ENCODE assay signal across 22 cellular contexts in the genomic region with DNA sequence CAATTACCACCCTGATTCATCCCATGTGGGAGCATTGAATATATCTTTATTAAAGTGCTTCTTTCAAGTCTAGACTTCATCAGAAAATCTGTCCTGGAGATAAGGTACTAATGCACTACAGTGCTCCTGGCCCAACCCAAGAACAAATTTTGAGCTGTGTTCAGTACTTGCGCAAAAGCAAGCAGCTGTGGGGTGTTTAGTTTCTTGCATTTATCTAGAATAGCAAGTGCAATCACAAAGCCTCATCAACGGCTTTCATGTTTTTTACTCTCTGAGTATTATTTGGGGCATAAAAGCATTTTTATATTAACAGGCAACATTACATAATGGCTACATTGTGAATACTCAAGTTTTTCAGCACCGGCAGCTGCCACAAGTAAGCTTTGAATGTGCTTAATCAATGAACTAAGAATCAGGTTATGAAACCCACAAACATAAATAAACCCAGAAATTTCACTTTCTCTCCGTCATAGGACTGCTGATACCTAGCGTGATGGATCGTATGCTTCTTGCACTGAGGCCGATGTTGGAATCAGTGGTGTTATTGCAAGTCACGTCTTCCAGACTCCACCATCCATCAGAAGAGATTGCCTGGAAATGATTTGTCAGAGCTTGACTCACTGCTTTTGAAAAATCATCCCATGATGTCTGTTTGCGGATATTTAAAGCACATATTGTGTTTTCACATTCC.
DNase-seq lines count a peak whose midpoint lies in the region; ATAC-seq and TF ChIP-seq lines count a peak whose summit lies in the region.
"Had no signal": no experiment of that assay in that cellular context is flagged by ENCODE, and none has a peak within 500 bp of the region (broad histone marks: within the 10 kb centered on the region; RNA-seq: fewer than 3 reads in every experiment).

No MANE protein-coding gene starts in this region.

- H3K4me3 ChIP-seq in AG10803 (ENCODE audit: low read length) (no peak overlapping the region), dorsolateral prefrontal cortex (peak overlapping the region in 18 of 59 donors; percentile 6 to 38 (median 18))
- H3K4me3 ChIP-seq: coronary artery, mucosa of descending colon, Peyer's patch, thoracic aorta had no signal

- H3K36me3 Mint-ChIP-seq in activated T-cell treated with anti-CD3 and anti-CD28 coated beads, Interleukin-2, amount 50 U/mL, for 4 hours (ENCODE audit: insufficient read depth) = no peaks in the 10 kb centered on the region
- H3K36me3 Mint-ChIP-seq: activated naive CD8-positive, alpha-beta T cell treated with anti-CD3 and anti-CD28 coated beads for 36 hours; CD4-positive, alpha-beta memory T cell had no signal

- no peaks in the 10 kb centered on the region for H3K9me3 Mint-ChIP-seq in activated T-cell treated with anti-CD3 and anti-CD28 coated beads, Interleukin-2, amount 50 U/mL, for 4 hours
- H3K9me3 Mint-ChIP-seq: activated naive CD8-positive, alpha-beta T cell treated with anti-CD3 and anti-CD28 coated beads for 36 hours had no signal

- DNase-seq in AG10803 (ENCODE audit: low read depth) (peak; percentile 10), RPMI7951 (ENCODE audit: low read depth) (peak; percentile 21), dorsolateral prefrontal cortex (peak in 2 of 10 donors; percentile 17 to 48), medulla oblongata (ENCODE audit: extremely low spot score) (peak; percentile 33), GM20000 (ENCODE audit: low spot score) (no peak)
- DNase-seq in activated T-cell treated with anti-CD3 and anti-CD28 coated beads, Interleukin-2, amount 50 U/mL, for 4 hours = no peak
- DNase-seq in stimulated activated CD4-positive, alpha-beta T cell treated with anti-CD3 and anti-CD28 coated beads, Interleukin-12 subunit alpha, Interleukin-12 subunit beta, amount 100 ng/mL, for 4 hours = no peak
- DNase-seq: activated CD4-positive, alpha-beta T cell treated with anti-CD3 and anti-CD28 coated beads, Interleukin-2, amount 50 U/mL, for 1 hour; activated naive CD8-positive, alpha-beta T cell treated with anti-CD3 and anti-CD28 coated beads for 36 hours; CD4-positive, alpha-beta memory T cell; Karpas-422; mucosa of descending colon; NCI-H187; NCI-H446 treated with DMSO at 0.1 percent for 48 hours; Peyer's patch; posterior cingulate gyrus had no signal

- no peaks in the 10 kb centered on the region for H3K4me1 Mint-ChIP-seq in activated T-cell treated with anti-CD3 and anti-CD28 coated beads, Interleukin-2, amount 50 U/mL, for 4 hours (ENCODE audit: low read depth)
- H3K4me1 Mint-ChIP-seq: activated naive CD8-positive, alpha-beta T cell treated with anti-CD3 and anti-CD28 coated beads for 36 hours; CD4-positive, alpha-beta memory T cell had no signal

- H3K27me3 ChIP-seq in dorsolateral prefrontal cortex = no peaks in the 10 kb centered on the region
- H3K27me3 ChIP-seq: Peyer's patch had no signal

- intact Hi-C loops in dorsolateral prefrontal cortex (cut with DNase I) = loop anchor here (5.0 to 10.0 kb wide), 2 partner anchors 47 to 345 kb away; no protein-coding TSS in a partner anchor

- TF ChIP-seq CTCF in AG10803 (conservative IDR thresholded peaks at IDR 0.05; ENCODE audit: low read length) (no peak), dorsolateral prefrontal cortex (IDR thresholded peaks at IDR 0.05 in 54 of 56, conservative IDR thresholded peaks at IDR 0.05 in 2 of 56; ENCODE audit: low read depth in 1 of 56, partially characterized antibody in 56 of 56) (no peak), GM20000 (IDR thresholded peaks at IDR 0.05; ENCODE audit: extremely low read depth, missing control alignments) (no peak)

- H3K4me3 Mint-ChIP-seq in activated T-cell treated with anti-CD3 and anti-CD28 coated beads, Interleukin-2, amount 50 U/mL, for 4 hours = no peak overlapping the region
- H3K4me3 Mint-ChIP-seq: activated naive CD8-positive, alpha-beta T cell treated with anti-CD3 and anti-CD28 coated beads for 36 hours; CD4-positive, alpha-beta memory T cell had no signal

- peak overlapping the region; percentile 4 to 92 (median 81) for H3K27ac ChIP-seq in dorsolateral prefrontal cortex
- H3K27ac ChIP-seq: coronary artery, Peyer's patch, thoracic aorta had no signal

- ATAC-seq in activated T-cell treated with anti-CD3 and anti-CD28 coated beads, Interleukin-2, amount 50 U/mL, for 4 hours = no peak
- ATAC-seq in HG02759 (IDR thresholded peaks at IDR 0.05; ENCODE audit: unreplicated experiment) = no peak
- ATAC-seq: HCT116, mucosa of descending colon, sciatic nerve, SK-N-SH treated with all-trans-retinoic acid at 6 μM for 48 hours had no signal

- peaks cover 2% of the 10 kb centered on the region for H3K27me3 Mint-ChIP-seq in activated T-cell treated with anti-CD3 and anti-CD28 coated beads, Interleukin-2, amount 50 U/mL, for 4 hours (ENCODE audit: low read depth)

Comparison
In these comparisons a context has a peak if more than half of its experiments do, and no peak if none do; other contexts are left out.
1. DNase-seq: peak in AG10803 (single experiment), RPMI7951 (single experiment) and medulla oblongata (single experiment); none in activated T-cell treated with anti-CD3 and anti-CD28 coated beads, Interleukin-2, amount 50 U/mL, for 4 hours (single experiment), GM20000 (single experiment) and stimulated activated CD4-positive, alpha-beta T cell treated with anti-CD3 and anti-CD28 coated beads, Interleukin-12 subunit alpha, Interleukin-12 subunit beta, amount 100 ng/mL, for 4 hours (single experiment).